ENCODE assay signal across 1 cellular context in the genomic region with DNA sequence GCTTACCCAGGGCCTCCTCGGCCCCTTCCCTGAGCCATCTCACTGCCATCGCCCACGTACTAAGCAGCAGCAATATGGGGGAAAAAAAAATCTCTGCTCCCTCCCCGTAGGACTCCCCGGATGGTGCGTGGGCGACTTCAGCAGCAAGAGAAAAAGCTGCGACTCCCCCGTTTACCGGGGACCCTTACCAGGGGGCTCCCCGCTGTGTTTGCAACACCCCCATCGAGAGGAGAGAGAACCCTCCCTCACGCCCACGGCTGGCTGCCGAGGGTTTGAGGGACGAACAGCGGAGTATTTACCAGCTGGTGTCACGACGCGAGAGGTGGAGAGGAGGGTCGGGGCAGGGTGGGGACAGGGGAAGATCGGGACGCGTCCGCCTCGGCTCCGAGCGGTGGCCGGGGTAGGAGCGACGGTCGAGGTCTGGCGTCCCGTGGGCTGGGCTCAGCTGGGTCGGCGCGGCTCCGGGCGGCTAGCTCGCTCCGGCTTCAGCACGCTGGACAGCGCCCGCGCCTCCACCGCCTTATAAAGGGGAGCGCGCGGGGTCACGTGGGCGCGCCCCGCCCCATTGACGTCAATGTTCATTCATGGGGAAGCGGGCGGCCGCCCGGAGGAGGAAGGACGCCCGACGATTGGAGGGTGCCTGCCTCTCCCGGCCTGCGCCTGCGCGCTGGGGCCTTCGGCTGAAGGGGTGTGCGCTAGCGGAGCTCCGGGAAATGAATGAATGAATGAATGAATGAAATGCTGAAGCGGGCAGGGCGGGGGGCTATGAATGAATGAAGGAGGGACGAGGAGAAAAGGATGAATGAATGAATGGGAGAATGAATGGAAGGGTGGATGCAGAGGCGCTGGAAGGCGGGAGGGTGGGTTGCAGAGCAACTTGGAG.
TF ChIP-seq lines count a peak whose summit lies in the region.

Gene VGF, minus strand, starts transcription at position 495 of the 883 bp plus-strand sequence. CDS start 726 bp downstream, outside the sequence.

TF ChIP-seq in K562, 482 proteins besides CTCF, POLR2A, EP300 and RAD21 (continued from another document and continues in another):
- peak; percentile 97 for TF ChIP-seq TFE3 (CRISPR knock-in tag; IDR thresholded peaks at IDR 0.05)
- no peak for TF ChIP-seq NBN (IDR thresholded peaks at IDR 0.05; ENCODE audit: low read depth)
- no peak for TF ChIP-seq BRD9 (IDR thresholded peaks at IDR 0.05; ENCODE audit: low read depth, partially characterized antibody)
- peak; percentile 89 for TF ChIP-seq PCBP1 (IDR thresholded peaks at IDR 0.05; ENCODE audit: low read depth, low read length, poor library complexity, severe bottlenecking)
- TF ChIP-seq NCOA4 (IDR thresholded peaks at IDR 0.05; ENCODE audit: partially characterized antibody), result no peak
- TF ChIP-seq ATF3 (IDR thresholded peaks at IDR 0.05), result no peak
- peak; percentile 83; the same call in 1 of the 2 replicates for TF ChIP-seq ATF3 (CRISPR knock-in tag; conservative IDR thresholded peaks at IDR 0.05)
- no peak for TF ChIP-seq ZSCAN29 (IDR thresholded peaks at IDR 0.05)
- TF ChIP-seq MCM3 (IDR thresholded peaks at IDR 0.05), result no peak
- TF ChIP-seq ZEB2 (IDR thresholded peaks at IDR 0.05), result no peak
- no peak for TF ChIP-seq WHSC1 (IDR thresholded peaks at IDR 0.05; ENCODE audit: low read length)
- TF ChIP-seq RBM25 (IDR thresholded peaks at IDR 0.05; ENCODE audit: low read depth, low read length, severe bottlenecking), result no peak
- TF ChIP-seq TARDBP (IDR thresholded peaks at IDR 0.05), result no peak
- TF ChIP-seq CSDE1 (IDR thresholded peaks at IDR 0.05), result no peak
- TF ChIP-seq BCOR (IDR thresholded peaks at IDR 0.05), result peak; percentile 22; the same call in 1 of the 2 replicates
- TF ChIP-seq ZNF561 (CRISPR knock-in tag; conservative IDR thresholded peaks at IDR 0.05), result no peak
- peak; percentile 91 for TF ChIP-seq ZNF395 (CRISPR knock-in tag; IDR thresholded peaks at IDR 0.05)
- peak; percentile 53; the same call in 1 of the 2 replicates for TF ChIP-seq SREBF2 (CRISPR knock-in tag; IDR thresholded peaks at IDR 0.05)
- no peak for TF ChIP-seq COPS2 (conservative IDR thresholded peaks at IDR 0.05)
- TF ChIP-seq ZNF197 (CRISPR knock-in tag; IDR thresholded peaks at IDR 0.05; ENCODE audit: low read depth), result peak; percentile 77
- TF ChIP-seq, protein P1, sequence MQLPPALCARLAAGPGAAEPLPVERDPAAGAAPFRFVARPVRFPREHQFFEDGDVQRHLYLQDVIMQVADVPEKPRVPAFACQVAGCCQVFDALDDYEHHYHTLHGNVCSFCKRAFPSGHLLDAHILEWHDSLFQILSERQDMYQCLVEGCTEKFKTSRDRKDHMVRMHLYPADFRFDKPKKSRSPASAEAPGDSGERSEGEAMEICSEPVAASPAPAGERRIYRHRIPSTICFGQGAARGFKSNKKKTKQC (CRISPR knock-in tag; IDR thresholded peaks at IDR 0.05), result peak; percentile 99
- TF ChIP-seq GABPA (tag; conservative IDR thresholded peaks at IDR 0.05; ENCODE audit: low read depth), result no peak
- peak; percentile 98 for TF ChIP-seq RB1 (IDR thresholded peaks at IDR 0.05; ENCODE audit: low read depth)
- no peak for TF ChIP-seq ETS2 (tag; IDR thresholded peaks at IDR 0.05; ENCODE audit: borderline replicate concordance, poor library complexity, severe bottlenecking)
- no peak for TF ChIP-seq HNRNPUL1 (IDR thresholded peaks at IDR 0.05; ENCODE audit: low read length)
- TF ChIP-seq ZKSCAN3 (CRISPR knock-in tag; IDR thresholded peaks at IDR 0.05), result no peak
- no peak for TF ChIP-seq RBM15 (IDR thresholded peaks at IDR 0.05; ENCODE audit: insufficient read depth, low read length)
- no peak for TF ChIP-seq ZNF444 (CRISPR knock-in tag; IDR thresholded peaks at IDR 0.05)
- TF ChIP-seq NR4A1 (CRISPR knock-in tag; IDR thresholded peaks at IDR 0.05), result no peak
- TF ChIP-seq NR4A1 (tag; IDR thresholded peaks at IDR 0.05), result no peak
- TF ChIP-seq POLR2B (IDR thresholded peaks at IDR 0.05; ENCODE audit: low read depth, partially characterized antibody), result peak; percentile 45
- peak; percentile 90 for TF ChIP-seq MXI1 (IDR thresholded peaks at IDR 0.05; ENCODE audit: low read depth, low read length)
- TF ChIP-seq, protein P2, sequence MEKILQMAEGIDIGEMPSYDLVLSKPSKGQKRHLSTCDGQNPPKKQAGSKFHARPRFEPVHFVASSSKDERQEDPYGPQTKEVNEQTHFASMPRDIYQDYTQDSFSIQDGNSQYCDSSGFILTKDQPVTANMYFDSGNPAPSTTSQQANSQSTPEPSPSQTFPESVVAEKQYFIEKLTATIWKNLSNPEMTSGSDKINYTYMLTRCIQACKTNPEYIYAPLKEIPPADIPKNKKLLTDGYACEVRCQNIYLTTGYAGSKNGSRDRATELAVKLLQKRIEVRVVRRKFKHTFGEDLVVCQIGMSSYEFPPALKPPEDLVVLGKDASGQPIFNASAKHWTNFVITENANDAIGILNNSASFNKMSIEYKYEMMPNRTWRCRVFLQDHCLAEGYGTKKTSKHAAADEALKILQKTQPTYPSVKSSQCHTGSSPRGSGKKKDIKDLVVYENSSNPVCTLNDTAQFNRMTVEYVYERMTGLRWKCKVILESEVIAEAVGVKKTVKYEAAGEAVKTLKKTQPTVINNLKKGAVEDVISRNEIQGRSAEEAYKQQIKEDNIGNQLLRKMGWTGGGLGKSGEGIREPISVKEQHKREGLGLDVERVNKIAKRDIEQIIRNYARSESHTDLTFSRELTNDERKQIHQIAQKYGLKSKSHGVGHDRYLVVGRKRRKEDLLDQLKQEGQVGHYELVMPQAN (IDR thresholded peaks at IDR 0.05; ENCODE audit: borderline replicate concordance), result peak; percentile 46
- no peak for TF ChIP-seq IFI16 (CRISPR knock-in tag; IDR thresholded peaks at IDR 0.05)
- no peak for TF ChIP-seq CBX8 (IDR thresholded peaks at IDR 0.05; ENCODE audit: borderline replicate concordance, extremely low read depth, low read depth, low read length, poor library complexity, severe bottlenecking)
- TF ChIP-seq SMAD4 (CRISPR knock-in tag; conservative IDR thresholded peaks at IDR 0.05), result peak; percentile 80; the same call in 1 of the 2 replicates
- TF ChIP-seq ZNF174 (CRISPR knock-in tag; IDR thresholded peaks at IDR 0.05), result no peak
- TF ChIP-seq RNF2 (IDR thresholded peaks at IDR 0.05), result peak; percentile 43; the same call in 1 of the 2 replicates
- TF ChIP-seq PTRF (tag; IDR thresholded peaks at IDR 0.05), result no peak
- TF ChIP-seq, protein P3, sequence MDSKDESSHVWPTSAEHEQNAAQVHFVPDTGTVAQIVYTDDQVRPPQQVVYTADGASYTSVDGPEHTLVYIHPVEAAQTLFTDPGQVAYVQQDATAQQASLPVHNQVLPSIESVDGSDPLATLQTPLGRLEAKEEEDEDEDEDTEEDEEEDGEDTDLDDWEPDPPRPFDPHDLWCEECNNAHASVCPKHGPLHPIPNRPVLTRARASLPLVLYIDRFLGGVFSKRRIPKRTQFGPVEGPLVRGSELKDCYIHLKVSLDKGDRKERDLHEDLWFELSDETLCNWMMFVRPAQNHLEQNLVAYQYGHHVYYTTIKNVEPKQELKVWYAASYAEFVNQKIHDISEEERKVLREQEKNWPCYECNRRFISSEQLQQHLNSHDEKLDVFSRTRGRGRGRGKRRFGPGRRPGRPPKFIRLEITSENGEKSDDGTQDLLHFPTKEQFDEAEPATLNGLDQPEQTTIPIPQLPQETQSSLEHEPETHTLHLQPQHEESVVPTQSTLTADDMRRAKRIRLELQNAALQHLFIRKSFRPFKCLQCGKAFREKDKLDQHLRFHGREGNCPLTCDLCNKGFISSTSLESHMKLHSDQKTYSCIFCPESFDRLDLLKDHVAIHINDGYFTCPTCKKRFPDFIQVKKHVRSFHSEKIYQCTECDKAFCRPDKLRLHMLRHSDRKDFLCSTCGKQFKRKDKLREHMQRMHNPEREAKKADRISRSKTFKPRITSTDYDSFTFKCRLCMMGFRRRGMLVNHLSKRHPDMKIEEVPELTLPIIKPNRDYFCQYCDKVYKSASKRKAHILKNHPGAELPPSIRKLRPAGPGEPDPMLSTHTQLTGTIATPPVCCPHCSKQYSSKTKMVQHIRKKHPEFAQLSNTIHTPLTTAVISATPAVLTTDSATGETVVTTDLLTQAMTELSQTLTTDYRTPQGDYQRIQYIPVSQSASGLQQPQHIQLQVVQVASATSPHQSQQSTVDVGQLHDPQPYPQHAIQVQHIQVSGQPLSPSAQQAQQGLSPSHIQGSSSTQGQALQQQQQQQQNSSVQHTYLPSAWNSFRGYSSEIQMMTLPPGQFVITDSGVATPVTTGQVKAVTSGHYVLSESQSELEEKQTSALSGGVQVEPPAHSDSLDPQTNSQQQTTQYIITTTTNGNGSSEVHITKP (IDR thresholded peaks at IDR 0.05; ENCODE audit: partially characterized antibody), result no peak
- peak; percentile 100 for TF ChIP-seq ZNF24 (IDR thresholded peaks at IDR 0.05)
- no peak for TF ChIP-seq ZNF507 (tag; conservative IDR thresholded peaks at IDR 0.05)
- no peak for TF ChIP-seq ZNF165 (CRISPR knock-in tag; IDR thresholded peaks at IDR 0.05; ENCODE audit: borderline replicate concordance)
- TF ChIP-seq NFE2 (IDR thresholded peaks at IDR 0.05; ENCODE audit: low read depth), result no peak
- TF ChIP-seq FOXK2 (conservative IDR thresholded peaks at IDR 0.05 in 1 of 2, IDR thresholded peaks at IDR 0.05 in 1 of 2; ENCODE audit: low read depth in 2 of 2), result peak; percentile 34 to 69; a peak in 2 of 4 replicates
- TF ChIP-seq ZNF133 (CRISPR knock-in tag; IDR thresholded peaks at IDR 0.05), result no peak
- TF ChIP-seq DACH1 (IDR thresholded peaks at IDR 0.05; ENCODE audit: partially characterized antibody), result peak; percentile 76
- TF ChIP-seq E2F4 (CRISPR knock-in tag; IDR thresholded peaks at IDR 0.05; ENCODE audit: low read depth), result peak; percentile 92
- no peak for TF ChIP-seq ADNP (tag; IDR thresholded peaks at IDR 0.05)
- TF ChIP-seq CBFA2T2 (conservative IDR thresholded peaks at IDR 0.05), result peak; percentile 84
- no peak for TF ChIP-seq SRSF9 (IDR thresholded peaks at IDR 0.05; ENCODE audit: borderline replicate concordance, low read depth, low read length)
- peak; percentile 89 for TF ChIP-seq ATF2 (CRISPR knock-in tag; IDR thresholded peaks at IDR 0.05)
- TF ChIP-seq, protein P4, sequence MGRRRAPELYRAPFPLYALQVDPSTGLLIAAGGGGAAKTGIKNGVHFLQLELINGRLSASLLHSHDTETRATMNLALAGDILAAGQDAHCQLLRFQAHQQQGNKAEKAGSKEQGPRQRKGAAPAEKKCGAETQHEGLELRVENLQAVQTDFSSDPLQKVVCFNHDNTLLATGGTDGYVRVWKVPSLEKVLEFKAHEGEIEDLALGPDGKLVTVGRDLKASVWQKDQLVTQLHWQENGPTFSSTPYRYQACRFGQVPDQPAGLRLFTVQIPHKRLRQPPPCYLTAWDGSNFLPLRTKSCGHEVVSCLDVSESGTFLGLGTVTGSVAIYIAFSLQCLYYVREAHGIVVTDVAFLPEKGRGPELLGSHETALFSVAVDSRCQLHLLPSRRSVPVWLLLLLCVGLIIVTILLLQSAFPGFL (CRISPR knock-in tag; IDR thresholded peaks at IDR 0.05), result no peak
- peak; percentile 32 for TF ChIP-seq NFYB (IDR thresholded peaks at IDR 0.05; ENCODE audit: extremely low read depth, insufficient read length)
- no peak for TF ChIP-seq FOS (IDR thresholded peaks at IDR 0.05; ENCODE audit: extremely low read depth, insufficient read length)
- no peak for TF ChIP-seq ZFP30 (CRISPR knock-in tag; IDR thresholded peaks at IDR 0.05; ENCODE audit: borderline replicate concordance)
- TF ChIP-seq BRF1 (IDR thresholded peaks at IDR 0.05; ENCODE audit: borderline replicate concordance, extremely low read depth, insufficient read length), result no peak
- TF ChIP-seq ZC3H11A (IDR thresholded peaks at IDR 0.05; ENCODE audit: low read depth, low read length), result 0 out of 2 replicates have a peak, but pooled peaks have one; percentile 69
